In the genomic region with DNA sequence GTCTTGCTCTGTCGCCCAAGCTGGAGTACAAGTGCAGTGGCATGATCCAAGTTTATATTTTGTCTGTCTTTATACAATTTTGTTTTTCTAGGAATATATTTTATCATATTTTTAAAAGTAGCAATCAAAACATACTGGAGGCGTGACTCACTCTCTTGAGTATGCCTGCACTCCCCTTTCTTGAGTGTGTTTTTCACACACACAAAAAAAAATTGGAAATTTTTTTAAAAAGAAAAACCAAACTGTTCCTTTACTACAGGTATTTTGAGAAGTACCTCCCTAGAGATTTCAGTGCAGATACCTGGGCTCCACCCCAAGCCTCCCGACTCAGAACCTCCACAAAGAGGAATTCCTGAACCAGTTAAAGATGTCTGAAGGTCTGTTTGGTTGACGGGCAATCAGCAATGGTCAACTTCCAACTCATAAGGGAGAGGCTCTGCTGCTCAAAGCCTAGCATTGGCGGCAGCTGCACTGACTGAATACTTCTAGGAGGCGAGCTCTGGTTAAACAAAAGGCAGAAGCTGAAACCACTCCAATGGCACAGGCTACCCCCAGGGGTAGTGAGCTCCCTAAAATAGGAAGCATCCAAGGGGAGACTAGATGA, we compare ENCODE assay signal across 24 cellular contexts. TPM values are rescaled to one million over a fixed set of nuclear protein-coding genes. Genes with fewer than 3 reads are reported as not detected.
DNase-seq lines count a peak whose midpoint lies in the region; ATAC-seq and TF ChIP-seq lines count a peak whose summit lies in the region.
"Had no signal": no experiment of that assay in that cellular context is flagged by ENCODE, and none has a peak within 500 bp of the region (broad histone marks: within the 10 kb centered on the region; RNA-seq: fewer than 3 reads in every experiment).

No MANE protein-coding gene starts in this region.

- peak; percentile 30 for DNase-seq in ELR (ENCODE audit: low read depth)
- DNase-seq in astrocyte of the spinal cord (ENCODE audit: low read depth, low spot score) = peak; percentile 50
- no peak for DNase-seq in hepatocyte (ENCODE audit: low spot score)
- peak in 1 of 2 donors; percentile 31 for DNase-seq in trophoblast cell
- DNase-seq in stimulated activated naive CD4-positive, alpha-beta T cell (lab: John Stamatoyannopoulos, UW) = no peak
- no peak for DNase-seq in right lobe of liver
- no peak for DNase-seq in GM03348 (ENCODE audit: low spot score)
- no peak for DNase-seq in heart right ventricle
- DNase-seq: activated CD4-positive, alpha-beta T cell treated with anti-CD3 and anti-CD28 coated beads, Interleukin-2, amount 10 ng/mL, durations not matched to agents 24 days and 14 days; activated naive CD4-positive, alpha-beta T cell treated with anti-CD3 and anti-CD28 coated beads for 36 hours; activated T-cell treated with anti-CD3 and anti-CD28 coated beads, Interleukin-2, amount 50 U/mL, for 72 hours; effector memory CD8-positive, alpha-beta T cell; glutamatergic neuron; NCI-H1417; NCI-H2107; NCI-H510A; NK-92 treated with Interleukin-12 subunit alpha and Interleukin-12 subunit beta, amount 100 ng/mL, for 24 hours had no signal

- peaks cover 12% of the 10 kb centered on the region for H3K79me1 ChIP-seq in trophoblast cell (ENCODE audit: low read length)

- H4K8ac ChIP-seq in trophoblast cell (ENCODE audit: low read depth, low read length) = peak overlapping the region; percentile 62

- TF ChIP-seq CTCF in astrocyte of the spinal cord (IDR thresholded peaks at IDR 0.05; ENCODE audit: low read depth, low read length) = no peak
- no peak for TF ChIP-seq CTCF in hepatocyte (IDR thresholded peaks at IDR 0.05; ENCODE audit: poor library complexity)
- no peak for TF ChIP-seq CTCF in right lobe of liver (IDR thresholded peaks at IDR 0.05)
- TF ChIP-seq CTCF in heart right ventricle (IDR thresholded peaks at IDR 0.05) = no peak

- H2BK120ac ChIP-seq in trophoblast cell (ENCODE audit: insufficient read depth, low read length, poor library complexity) = peak overlapping the region; percentile 21

- H3K27me3 ChIP-seq in hepatocyte (no peaks in the 10 kb centered on the region), trophoblast cell (ENCODE audit: insufficient read depth, low read length) (no peaks in the 10 kb centered on the region), right lobe of liver (no peaks in the 10 kb centered on the region), heart right ventricle (peaks cover 0 to 5% (median 0%) of the 10 kb centered on the region in 7 donors)

- H3K14ac ChIP-seq in trophoblast cell (ENCODE audit: low read length) = peak overlapping the region; percentile 14

- WGBS in hepatocyte (ENCODE audit: low lambda C conversion rate, missing lambda C conversion rate) = 86% methylated on average over 6 of the region's 6 CpGs
- no CpG with 5 or more reads among the region's 6 CpGs for WGBS in trophoblast cell (ENCODE audit: extremely low coverage, insufficient coverage, insufficient read length)
- 80% methylated on average over 5 of the region's 6 CpGs for WGBS in right lobe of liver (ENCODE audit: insufficient coverage, low coverage, low lambda C conversion rate, missing lambda C conversion rate)
- 79 to 81% methylated on average over 6 of the region's 6 CpGs for WGBS in heart right ventricle, 2 donors

- ATAC-seq in right lobe of liver (no peak), heart right ventricle (no peak)
- ATAC-seq: A549; activated T-cell treated with anti-CD3 and anti-CD28 coated beads, Interleukin-2, amount 50 U/mL, for 72 hours; effector memory CD8-positive, alpha-beta T cell; left lobe of liver had no signal

- no peaks in the 10 kb centered on the region for H3K9me2 ChIP-seq in hepatocyte (replicated peaks; ENCODE audit: insufficient read depth)

- H4K91ac ChIP-seq in trophoblast cell (ENCODE audit: low read depth, low read length) = peak overlapping the region; percentile 5

- no peak overlapping the region for H3K23ac ChIP-seq in trophoblast cell (ENCODE audit: low read length)

- H3K18ac ChIP-seq in trophoblast cell (ENCODE audit: low read length) = no peak overlapping the region

- H3K79me2 ChIP-seq in hepatocyte (no peaks in the 10 kb centered on the region), trophoblast cell (ENCODE audit: control insufficient read depth, insufficient read depth, low read length, poor library complexity) (no peaks in the 10 kb centered on the region)

- TF ChIP-seq POLR2A in right lobe of liver (IDR thresholded peaks at IDR 0.05) = no peak

- in situ Hi-C loops in astrocyte of the spinal cord (cut with HindIII; ENCODE audit: low sequenced_read_pairs) = no loop called here

- H3K4ac ChIP-seq in trophoblast cell (ENCODE audit: low read depth, low read length) = no peak overlapping the region

- H4K12ac ChIP-seq in trophoblast cell (ENCODE audit: low read depth, low read length) = no peak overlapping the region

- peak overlapping the region; percentile 57 for H3K27ac ChIP-seq in hepatocyte
- H3K27ac ChIP-seq in trophoblast cell (ENCODE audit: low read depth, low read length) = peak overlapping the region; percentile 43
- no peak overlapping the region for H3K27ac ChIP-seq in right lobe of liver
- H3K27ac ChIP-seq in heart right ventricle = no peak overlapping the region
- H3K27ac ChIP-seq: A549 had no signal

- H3K9ac ChIP-seq in trophoblast cell (ENCODE audit: low read length) = no peak overlapping the region

- peak overlapping the region; percentile 53 for H2AK5ac ChIP-seq in trophoblast cell (ENCODE audit: low read length)

- H4K20me1 ChIP-seq in hepatocyte (ENCODE audit: insufficient read depth, poor library complexity, severe bottlenecking) = no peaks in the 10 kb centered on the region

- H2BK5ac ChIP-seq in trophoblast cell (ENCODE audit: low read depth, low read length, poor library complexity) = peak overlapping the region; percentile 27

- intact Hi-C loops in right lobe of liver (cut with DNase I) = no loop called here
- intact Hi-C loops in heart right ventricle (cut with DNase I) = no loop called here

- peak overlapping the region; percentile 51 for H2BK12ac ChIP-seq in trophoblast cell (ENCODE audit: low read length)

- H3K36me3 ChIP-seq in hepatocyte (replicated peaks; ENCODE audit: insufficient read depth, low read depth) (no peaks in the 10 kb centered on the region), trophoblast cell (ENCODE audit: control insufficient read depth in 1 of 2, insufficient read depth in 2 of 2, low read length in 2 of 2) (no peaks in the 10 kb centered on the region), right lobe of liver (no peaks in the 10 kb centered on the region), heart right ventricle (no peaks in the 10 kb centered on the region)

- H3K4me2 ChIP-seq in hepatocyte = no peak overlapping the region
- H3K4me2 ChIP-seq in trophoblast cell (ENCODE audit: low read length) = no peak overlapping the region
- H3K4me2 ChIP-seq: A549 had no signal

- H3K4me1 ChIP-seq in hepatocyte (ENCODE audit: insufficient read depth) (peaks cover 25% of the 10 kb centered on the region), trophoblast cell (ENCODE audit: control insufficient read depth in 1 of 2, insufficient read depth in 2 of 2, low read length in 2 of 2) (peaks cover 16 to 17% of the 10 kb centered on the region in 2 experiments), right lobe of liver (no peaks in the 10 kb centered on the region), heart right ventricle (peaks cover 0 to 8% (median 0%) of the 10 kb centered on the region in 9 donors)
- H3K4me1 ChIP-seq: A549 had no signal

- H3K9me3 ChIP-seq in hepatocyte (ENCODE audit: low read depth) (no peaks in the 10 kb centered on the region), trophoblast cell (ENCODE audit: insufficient read depth, low read depth, low read length) (no peaks in the 10 kb centered on the region), right lobe of liver (no peaks in the 10 kb centered on the region), heart right ventricle (no peaks in the 10 kb centered on the region)
- H3K9me3 ChIP-seq: A549 had no signal

- H2AFZ ChIP-seq in hepatocyte (no peak overlapping the region), trophoblast cell (ENCODE audit: insufficient read depth, low read length, poor library complexity) (no peak overlapping the region)

- H3K4me3 ChIP-seq in astrocyte of the spinal cord (ENCODE audit: low read depth, low read length) (no peak overlapping the region), hepatocyte (no peak overlapping the region), trophoblast cell (ENCODE audit: low read depth, low read length) (no peak overlapping the region), right lobe of liver (no peak overlapping the region), heart right ventricle (no peak overlapping the region)
- H3K4me3 ChIP-seq: A549 had no signal

RNA-seq across cellular contexts. Expression of a gene that starts 27.4 kb away (rescaled TPM):
- 3.6 and 4.6 TPM in 2 replicates for total RNA-seq in hepatocyte
- 3.7 and 3.9 TPM in 2 replicates for polyA plus RNA-seq in hepatocyte
- polyA plus RNA-seq in trophoblast cell (2013) = not detected in 2 replicates
- total RNA-seq in right lobe of liver = not detected
- total RNA-seq in heart right ventricle = under 1 TPM in 6 of 10 donors, not detected in 4; 0.07 to 0.28 (median 0.17) TPM
- under 1 TPM in 1 of 2 donors, not detected in 1; 0.06 TPM for polyA plus RNA-seq in heart right ventricle
- total RNA-seq: activated CD4-positive, alpha-beta T cell treated with anti-CD3 and anti-CD28 coated beads, Interleukin-2, amount 10 ng/mL, durations not matched to agents 24 days and 14 days; activated naive CD4-positive, alpha-beta T cell treated with anti-CD3 and anti-CD28 coated beads for 36 hours; Daoy; left lobe of liver; mononuclear cell; T-helper 2 cell treated with Interferon-gamma antibody and Interleukin-4, amounts not matched to agents 100 ng/mL and 5 ng/mL, for 36 hours; ureter had no signal
- polyA plus RNA-seq: BJ had no signal

RNA-seq across cellular contexts. Expression of a gene that starts 43.4 kb away (rescaled TPM):
- total RNA-seq in hepatocyte (160 TPM in 2 replicates), right lobe of liver (1 to 10 TPM; 1.3 to 2.4 (median 2.0) TPM), heart right ventricle (1 to 10 TPM; 3.8 to 7.3 (median 5.4) TPM)
- polyA plus RNA-seq in hepatocyte (33.7 and 45.7 TPM in 2 replicates), heart right ventricle (1 to 10 TPM; 1.3 to 9.6 TPM)
- polyA plus RNA-seq in trophoblast cell (2013) = 4.0 and 4.2 TPM in 2 replicates

Comparison
In these comparisons a context has a peak if more than half of its experiments do, and no peak if none do; other contexts are left out.
1. DNase-seq: peak in ELR (single experiment) and astrocyte of the spinal cord (single experiment); none in hepatocyte (single experiment), stimulated activated naive CD4-positive, alpha-beta T cell (0 of 6), right lobe of liver (0 of 3), GM03348 (single experiment) and heart right ventricle (0 of 2).
2. H3K27ac ChIP-seq: peak in hepatocyte (single experiment) and trophoblast cell (single experiment); none in right lobe of liver (0 of 3) and heart right ventricle (0 of 10).
3. RNA of a gene that starts 43.4 kb away (total RNA-seq): 160 TPM in hepatocyte; 3.8 to 7.3 TPM in heart right ventricle and 1.3 to 2.4 TPM in right lobe of liver; every median in the first group is over 10 times any median in the second.